Comparison of ENCODE assay signal across 8 cellular contexts in the genomic region with DNA sequence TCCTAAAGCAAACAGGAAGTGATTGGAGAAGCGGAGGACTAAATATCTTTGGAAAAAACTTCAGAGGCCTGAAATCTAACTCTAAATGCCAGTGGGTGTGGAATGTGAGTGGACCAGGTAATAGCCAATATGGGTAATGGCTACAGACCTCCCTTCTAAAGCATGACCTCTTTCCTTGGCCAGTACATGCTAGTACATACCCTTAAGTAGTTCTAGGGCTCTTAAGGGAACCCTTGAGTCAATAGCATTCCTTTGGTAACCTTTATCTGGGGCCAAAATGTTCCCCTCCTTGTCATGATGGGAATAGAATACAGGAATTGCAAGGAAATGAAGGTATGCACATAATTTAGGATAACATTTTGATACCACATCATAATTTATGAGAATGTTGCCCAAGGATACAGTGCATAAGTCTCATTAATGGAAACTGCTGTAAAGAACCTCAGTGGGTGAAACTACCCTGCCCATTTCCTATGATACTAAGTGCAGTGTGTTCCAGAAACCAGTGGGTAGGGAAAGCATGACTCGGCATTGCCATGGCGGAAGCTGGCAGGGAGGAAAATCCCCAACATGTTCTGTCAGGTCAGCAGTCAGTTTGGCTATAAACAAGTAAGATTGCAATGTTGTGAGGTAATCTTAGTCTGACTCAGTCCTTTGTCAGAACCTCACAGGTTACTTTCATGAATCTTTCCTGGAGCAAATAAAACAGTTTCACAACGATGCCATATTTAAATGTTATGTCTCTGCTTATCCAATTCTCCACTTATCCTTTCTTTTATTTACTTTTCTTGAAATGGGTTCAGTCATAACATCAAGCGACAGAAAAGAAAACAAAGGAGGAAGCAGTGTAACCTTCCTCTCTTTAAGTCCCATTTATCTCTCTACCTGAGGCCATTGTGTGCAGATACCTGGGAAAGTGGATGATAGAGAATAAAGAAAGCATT. TPM values are rescaled to one million over a fixed set of nuclear protein-coding genes. Genes with fewer than 3 reads are reported as not detected.
DNase-seq lines count a peak whose midpoint lies in the region; ATAC-seq and TF ChIP-seq lines count a peak whose summit lies in the region.

No MANE protein-coding gene starts in this region.

- H3K9me3 ChIP-seq in neutrophil: no peaks in the 10 kb centered on the region

- no peak overlapping the region for H3K4me3 ChIP-seq in neutrophil (ENCODE audit: low read depth in 1 of 2, low read length in 1 of 2)

- peaks cover 20 to 26% of the 10 kb centered on the region in 2 experiments for H3K4me1 ChIP-seq in neutrophil (ENCODE audit: control insufficient read depth in 1 of 2, insufficient read depth in 1 of 2, low read depth in 1 of 2, low read length in 1 of 2)

- H3K27me3 ChIP-seq in neutrophil: no peaks in the 10 kb centered on the region

- no peaks in the 10 kb centered on the region for H3K36me3 ChIP-seq in neutrophil

- peak; percentile 60 for DNase-seq in stimulated activated naive CD4-positive, alpha-beta T cell treated with Interleukin-2 at 50 U/mL for 16 hours (lab: John Stamatoyannopoulos, UW)
- DNase-seq in stimulated activated naive CD4-positive, alpha-beta T cell (lab: John Stamatoyannopoulos, UW): no peak
- DNase-seq in RPMI7951 (ENCODE audit: low read depth) (peak; percentile 92), dermis blood vessel endothelial cell (peak; percentile 97), OCI-M2 (lab: John Stamatoyannopoulos, UW; ENCODE audit: unreplicated experiment) (no peak), NCI-H82 treated with DMSO at 0.1 percent for 48 hours (lab: John Stamatoyannopoulos, UW; ENCODE audit: unreplicated experiment) (no peak)

- no peak for TF ChIP-seq CTCF in neutrophil (IDR thresholded peaks at IDR 0.05)

- ATAC-seq in HG03025 (IDR thresholded peaks at IDR 0.05; ENCODE audit: low FRiP score, unreplicated experiment): peak; percentile 54

- H3K27ac ChIP-seq in neutrophil: peak overlapping the region; percentile 55

RNA-seq across cellular contexts. Expression of gene RAP2B, which starts 23.5 kb away (rescaled TPM):
- total RNA-seq in RPMI7951 (2014; rRNA removed; shearing (Covaris generic)): 10.0 and 10.3 TPM in 2 replicates
- 21.2 and 24.0 TPM in 2 replicates for total RNA-seq in dermis blood vessel endothelial cell

Comparison
In these comparisons a context has a peak if more than half of its experiments do, and no peak if none do; other contexts are left out.
1. DNase-seq: peak in stimulated activated naive CD4-positive, alpha-beta T cell treated with Interleukin-2 at 50 U/mL for 16 hours (single experiment), RPMI7951 (single experiment) and dermis blood vessel endothelial cell (single experiment); none in stimulated activated naive CD4-positive, alpha-beta T cell (0 of 6), OCI-M2 (single experiment) and NCI-H82 treated with DMSO at 0.1 percent for 48 hours (single experiment).